Comparison of ENCODE assay signal across 24 cellular contexts in the genomic region with DNA sequence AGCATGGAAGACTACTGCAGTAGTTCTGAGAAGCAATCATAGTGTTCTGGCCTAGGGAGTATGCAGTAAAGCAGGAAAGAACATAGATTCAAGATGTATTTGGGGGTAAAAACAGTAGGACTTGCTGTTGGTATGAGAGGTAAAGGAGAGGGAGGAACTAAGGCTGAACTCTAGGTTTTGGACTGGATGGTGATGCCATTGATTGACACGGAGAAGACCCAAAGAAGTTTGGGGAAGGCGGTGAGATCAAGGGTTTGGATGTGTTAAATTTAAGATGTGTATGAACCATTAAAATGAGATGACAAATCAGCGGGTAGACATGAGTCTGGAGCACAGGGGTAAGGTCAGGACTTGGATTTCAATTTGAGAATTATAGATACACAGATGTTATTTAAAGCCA. TPM values are rescaled to one million over a fixed set of nuclear protein-coding genes. Genes with fewer than 3 reads are reported as not detected.
DNase-seq lines count a peak whose midpoint lies in the region; ATAC-seq, FAIRE-seq and TF ChIP-seq lines count a peak whose summit lies in the region.
"Had no signal": no experiment of that assay in that cellular context is flagged by ENCODE, and none has a peak within 500 bp of the region (broad histone marks: within the 10 kb centered on the region; RNA-seq: fewer than 3 reads in every experiment).

No MANE protein-coding gene starts in this region.

- no peak overlapping the region for H3K4me3 ChIP-seq in A673 (ENCODE audit: low read depth, low read length, poor library complexity, severe bottlenecking)
- no peak overlapping the region for H3K4me3 ChIP-seq in PC-9
- no peak overlapping the region for H3K4me3 ChIP-seq in kidney (ENCODE audit: low read length in 2 of 2)
- no peak overlapping the region for H3K4me3 ChIP-seq in pancreas
- H3K4me3 ChIP-seq: breast epithelium, heart left ventricle, tibial nerve had no signal

- H3K4me1 ChIP-seq in A673 (ENCODE audit: insufficient read depth, low read length, poor library complexity, severe bottlenecking) (peaks cover 12% of the 10 kb centered on the region), PC-9 (replicated peaks; ENCODE audit: insufficient read depth) (peaks cover 20% of the 10 kb centered on the region), kidney (ENCODE audit: control insufficient read depth in 1 of 2, insufficient read depth in 1 of 2, low read depth in 1 of 2, low read length in 2 of 2) (peaks cover 11 to 17% of the 10 kb centered on the region in 2 donors), pancreas (peaks cover 12 to 16% (median 12%) of the 10 kb centered on the region in 3 donors)
- H3K4me1 ChIP-seq: breast epithelium had no signal

- no peak for FAIRE-seq in kidney (lab: Jason Lieb, UNC)
- FAIRE-seq in pancreas (lab: Jason Lieb, UNC) = no peak
- FAIRE-seq in D721Med (lab: Jason Lieb, UNC) = no peak
- no peak for FAIRE-seq in GM19239 (lab: Jason Lieb, UNC)
- FAIRE-seq: colon, G401.6 had no signal

- H3K9me3 ChIP-seq in A673 (ENCODE audit: low read depth, low read length, poor library complexity, severe bottlenecking) = no peaks in the 10 kb centered on the region
- no peaks in the 10 kb centered on the region for H3K9me3 ChIP-seq in PC-9 (ENCODE audit: insufficient read depth, low read depth)
- H3K9me3 ChIP-seq in kidney (ENCODE audit: control insufficient read depth in 1 of 2, low read length in 2 of 2) = no peaks in the 10 kb centered on the region
- H3K9me3 ChIP-seq in pancreas = no peaks in the 10 kb centered on the region
- H3K9me3 ChIP-seq: breast epithelium, heart left ventricle, tibial nerve had no signal

- H3K4me2 ChIP-seq in PC-9 = 0 out of 2 replicates have a peak overlapping the region, but pooled peaks have one; percentile 88

- H3K27ac ChIP-seq in A673 (ENCODE audit: low read depth, low read length, poor library complexity, severe bottlenecking) (peak overlapping the region; percentile 98), PC-9 (no peak overlapping the region), kidney (ENCODE audit: low read depth in 2 of 2, low read length in 2 of 2) (peak overlapping the region; percentile 19 to 68), pancreas (peak overlapping the region; percentile 6 to 99 (median 63))
- H3K27ac ChIP-seq: HL-60 had no signal

- H3K36me3 ChIP-seq in A673 (ENCODE audit: insufficient read depth, low read length, poor library complexity, severe bottlenecking) = no peaks in the 10 kb centered on the region
- no peaks in the 10 kb centered on the region for H3K36me3 ChIP-seq in PC-9 (ENCODE audit: low read depth)
- H3K36me3 ChIP-seq in kidney (ENCODE audit: control insufficient read depth in 1 of 2, insufficient read depth in 2 of 2, low read length in 2 of 2) = no peaks in the 10 kb centered on the region
- H3K36me3 ChIP-seq in pancreas = no peaks in the 10 kb centered on the region
- H3K36me3 ChIP-seq: breast epithelium, heart left ventricle, tibial nerve had no signal

- no peaks in the 10 kb centered on the region for H4K20me1 ChIP-seq in PC-9 (ENCODE audit: insufficient read depth)

- peaks cover 26% of the 10 kb centered on the region for H3K79me2 ChIP-seq in PC-9 (ENCODE audit: low read depth)

- POLR2A ChIA-PET in A673 (lab: Charles Lee; ENCODE audit: low non-redundant PET) = interaction anchor here (0.6 kb wide), 1 partner anchor 21 kb away, joined by 17 read pairs; no protein-coding TSS in a partner anchor
- POLR2A ChIA-PET in PC-9 (lab: Charles Lee; ENCODE audit: unreplicated experiment) = interaction anchor here (0.6 kb wide), 1 partner anchor 1282 kb away, joined by 19 read pairs; no protein-coding TSS in a partner anchor

- H3K9ac ChIP-seq in kidney (ENCODE audit: low read length in 2 of 2) = no peak overlapping the region

- ATAC-seq in pancreas (no peak), HG02642 (IDR thresholded peaks at IDR 0.05; ENCODE audit: poor library complexity, unreplicated experiment) (no peak)
- ATAC-seq: heart left ventricle; natural killer cell treated with Interleukin-12 subunit alpha and Interleukin-12 subunit beta and Interleukin-15 and Interleukin-18, amount 100 ng/mL, for 72 hours; Panc1 had no signal

- no peaks in the 10 kb centered on the region for H3K9me2 ChIP-seq in PC-9 (ENCODE audit: insufficient read depth)

- intact Hi-C loops in A673 (cut with micrococcal nuclease; ENCODE audit: unreplicated experiment) (no loop called here), PC-9 (cut with micrococcal nuclease; ENCODE audit: unreplicated experiment) (no loop called here), kidney (cut with DNase I) (no loop called here), pancreas (cut with DNase I) (no loop called here)

- no peak for TF ChIP-seq CTCF in A673 (conservative IDR thresholded peaks at IDR 0.05; ENCODE audit: low read depth, low read length)
- TF ChIP-seq CTCF in PC-9 (conservative IDR thresholded peaks at IDR 0.05) = no peak
- TF ChIP-seq CTCF in kidney (IDR thresholded peaks at IDR 0.05; ENCODE audit: borderline replicate concordance, extremely low read depth, insufficient read depth) = no peak
- no peak for TF ChIP-seq CTCF in pancreas (IDR thresholded peaks at IDR 0.05)
- TF ChIP-seq CTCF in D721Med (IDR thresholded peaks at IDR 0.05; ENCODE audit: insufficient read depth, missing control alignments) = no peak

- H3F3A ChIP-seq in PC-9 (ENCODE audit: insufficient read depth, low read depth) = peaks cover 15% of the 10 kb centered on the region

- H3K27me3 ChIP-seq in A673 (replicated peaks; ENCODE audit: insufficient read depth, low read depth, low read length, poor library complexity) (no peaks in the 10 kb centered on the region), PC-9 (ENCODE audit: insufficient read depth, low read depth) (no peaks in the 10 kb centered on the region), pancreas (no peaks in the 10 kb centered on the region)
- H3K27me3 ChIP-seq: breast epithelium, heart left ventricle, tibial nerve had no signal

- 51 to 87% methylated on average over 3 of the region's 3 CpGs for WGBS in pancreas, 2 donors

- DNase-seq in A673 (ENCODE audit: low spot score) = no peak
- no peak for DNase-seq in PC-9
- no peak for DNase-seq in kidney
- DNase-seq in pancreas = no peak
- no peak for DNase-seq in T-helper 1 cell
- no peak for DNase-seq in D721Med (ENCODE audit: insufficient read length, low spot score)
- DNase-seq in GM19239 (ENCODE audit: insufficient read length, low spot score) = no peak
- DNase-seq: activated CD4-positive, alpha-beta memory T cell treated with anti-CD3 and anti-CD28 coated beads for 36 hours; activated CD8-positive, alpha-beta memory T cell treated with anti-CD3 and anti-CD28 coated beads, Interleukin-2, amount 50 U/mL, for 4 hours; amygdala; effector memory CD4-positive, alpha-beta T cell; heart left ventricle; NCI-H1694; NCI-H524 treated with DMSO at 0.1 percent for 48 hours; NK-92 treated with Interleukin-12 subunit alpha and Interleukin-12 subunit beta, amount 100 ng/mL, for 24 hours; stimulated activated CD4-positive, alpha-beta T cell treated with anti-CD3 and anti-CD28 coated beads, Interleukin-2, amount 100 ng/mL, for 24 hours had no signal

- no peak overlapping the region for H2AFZ ChIP-seq in PC-9

- no TSS peak for BruUV-seq in A673 (replicated peaks; lab: Mats Ljungman, UMichigan)
- BruUV-seq in PC-9 (replicated peaks; lab: Mats Ljungman, UMichigan) = no TSS peak

- CTCF ChIA-PET in A673 (lab: Charles Lee) = interaction anchor here (0.7 kb wide), 1 partner anchor 65 kb away, joined by 6 read pairs; no protein-coding TSS in a partner anchor
- CTCF ChIA-PET in PC-9 (lab: Charles Lee) = interaction anchor here (0.6 kb wide), 2 partner anchors 910 to 918 kb away, joined by 3 to 5 read pairs; no protein-coding TSS in a partner anchor

RNA-seq across cellular contexts. Expression of a gene that starts 2.0 kb away (rescaled TPM):
- total RNA-seq in A673 (2021) (26.8 and 28.7 TPM in 2 replicates), PC-9 (2021) (6.7 and 7.7 TPM in 2 replicates), kidney (24.7 TPM), pancreas (10 to 100 TPM in 5 of 6 donors, 1 to 10 TPM in 1; 8.3 to 13.4 (median 11.9) TPM)
- polyA plus RNA-seq in kidney (ENCODE audit: insufficient read depth, low read depth, low replicate concordance) (16.9 TPM), pancreas (1 to 10 TPM; 5.4 to 8.5 TPM)

RNA-seq across cellular contexts. Expression of a gene that starts 11.1 kb away (rescaled TPM):
- total RNA-seq in A673 (2021) (20.4 and 21.2 TPM in 2 replicates), PC-9 (2021) (5.9 and 7.1 TPM in 2 replicates), kidney (15.1 TPM), pancreas (10 to 100 TPM in 2 of 6 donors, 1 to 10 TPM in 4; 4.2 to 12.5 (median 8.3) TPM)
- polyA plus RNA-seq in kidney (ENCODE audit: insufficient read depth, low read depth, low replicate concordance) (1.5 TPM), pancreas (1 to 10 TPM; 7.3 to 7.4 TPM)

RNA-seq across cellular contexts. Expression of a gene that starts 15.3 kb away (rescaled TPM):
- total RNA-seq in A673 (2021) = 30.9 and 39.5 TPM in 2 replicates
- 4.9 and 5.9 TPM in 2 replicates for total RNA-seq in PC-9 (2021)
- total RNA-seq in kidney = 9.0 TPM
- 6.7 TPM for polyA plus RNA-seq in kidney (ENCODE audit: insufficient read depth, low read depth, low replicate concordance)
- total RNA-seq in pancreas = 10 to 100 TPM in 1 of 6 donors, 1 to 10 TPM in 5; 6.5 to 11.5 (median 7.4) TPM
- polyA plus RNA-seq in pancreas = 1 to 10 TPM; 4.8 to 6.9 TPM
